In the genomic region with DNA sequence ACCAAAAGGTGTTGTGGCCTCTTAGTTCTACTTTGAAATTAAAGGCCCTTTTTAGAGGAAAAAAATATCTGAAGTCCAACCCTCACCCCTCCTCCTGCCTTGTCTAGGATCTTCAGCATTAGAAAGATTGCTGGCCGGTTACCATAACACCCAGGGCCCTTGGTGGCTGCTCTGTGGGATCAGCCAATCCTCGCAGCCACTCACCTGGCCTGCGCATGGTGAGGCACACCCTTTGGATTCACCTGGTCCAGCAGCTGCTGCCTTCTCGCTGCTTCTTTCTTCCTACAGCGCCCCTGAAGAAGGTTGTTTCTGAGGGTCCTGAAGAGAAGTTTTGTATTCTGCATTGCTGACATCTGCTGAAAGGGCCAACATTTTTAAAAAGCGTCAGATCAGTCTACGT, we compare ENCODE assay signal across 11 cellular contexts.
"Had no signal": no experiment of that assay in that cellular context is flagged by ENCODE, and none has a peak within 500 bp of the region (broad histone marks: within the 10 kb centered on the region; RNA-seq: fewer than 3 reads in every experiment).

No MANE protein-coding gene starts in this region.

- DNase-seq: activated CD4-positive, alpha-beta memory T cell treated with anti-CD3 and anti-CD28 coated beads, Interleukin-2, amount 10 ng/mL, durations not matched to agents 7 days and 5 days; activated CD4-positive, alpha-beta T cell treated with anti-CD3 and anti-CD28 coated beads for 1 hour; activated CD4-positive, alpha-beta T cell treated with anti-CD3 and anti-CD28 coated beads, Interleukin-2, amount 50 U/mL, for 4 hours; activated CD8-positive, alpha-beta memory T cell treated with anti-CD3 and anti-CD28 coated beads, Interleukin-2, amount 50 U/mL, for 48 hours; activated gamma-delta T cell; activated naive CD4-positive, alpha-beta T cell; activated naive CD8-positive, alpha-beta T cell treated with anti-CD3 and anti-CD28 coated beads, Interleukin-2, amount 10 ng/mL, durations not matched to agents 7 days and 5 days; activated T-cell treated with anti-CD3 and anti-CD28 coated beads, Interleukin-2, amount 50 U/mL, for 24 hours; effector CD8-positive, alpha-beta T cell; esophagus squamous epithelium had no signal

- ATAC-seq: gastroesophageal sphincter had no signal
